In genomic region chrX:31127716-31128115, GRCh38 we compare ENCODE assay signal across 39 cellular contexts. TPM values are rescaled to one million over a fixed set of nuclear protein-coding genes. Genes with fewer than 3 reads are reported as not detected.
"Had no signal": no experiment of that assay in that cellular context is flagged by ENCODE, and none has a peak within 500 bp of the region (broad histone marks: within the 10 kb centered on the region; RNA-seq: fewer than 3 reads in every experiment).

No MANE protein-coding gene starts in this region.

- H3K9me3 ChIP-seq: ascending aorta, esophagus squamous epithelium, gastroesophageal sphincter, heart right ventricle had no signal

- DNase-seq: activated CD4-positive, alpha-beta memory T cell treated with anti-CD3 and anti-CD28 coated beads for 36 hours; activated CD4-positive, alpha-beta T cell treated with anti-CD3 and anti-CD28 coated beads for 36 hours; activated CD4-positive, alpha-beta T cell treated with anti-CD3 and anti-CD28 coated beads, Interleukin-2, amount 10 ng/mL, durations not matched to agents 24 days and 14 days; activated CD4-positive, CD25-positive, alpha-beta regulatory T cell; activated CD4-positive, CD25-positive, alpha-beta regulatory T cell treated with anti-CD3 and anti-CD28 coated beads, Interleukin-2, amount 50 U/mL, for 72 hours; activated CD8-positive, alpha-beta memory T cell treated with anti-CD3 and anti-CD28 coated beads, Interleukin-2, amount 10 ng/mL, durations not matched to agents 7 days and 5 days; activated CD8-positive, alpha-beta memory T cell treated with anti-CD3 and anti-CD28 coated beads, Interleukin-2, amount 50 U/mL, for 4 hours; activated CD8-positive, alpha-beta T cell treated with anti-CD3 and anti-CD28 coated beads, Interleukin-2, amount 10 ng/mL, durations not matched to agents 7 days and 5 days; activated effector memory CD4-positive, alpha-beta T cell treated with anti-CD3 and anti-CD28 coated beads, Interleukin-2, amount 50 U/mL, for 16 hours; activated naive CD4-positive, alpha-beta T cell treated with anti-CD3 and anti-CD28 coated beads for 36 hours; activated T-cell treated with anti-CD3 and anti-CD28 coated beads, Interleukin-2, amount 50 U/mL, for 1 hour; activated T-cell treated with anti-CD3 and anti-CD28 coated beads, Interleukin-2, amount 50 U/mL, for 48 hours; brain microvascular endothelial cell; effector CD8-positive, alpha-beta T cell; esophagus squamous epithelium; foreskin melanocyte; heart right ventricle; T-helper 2 cell had no signal

- H3K27me3 Mint-ChIP-seq: activated CD4-positive, alpha-beta memory T cell treated with anti-CD3 and anti-CD28 coated beads for 36 hours; activated CD4-positive, alpha-beta T cell treated with anti-CD3 and anti-CD28 coated beads, Interleukin-2, amount 10 ng/mL, durations not matched to agents 24 days and 14 days; activated CD8-positive, alpha-beta memory T cell treated with anti-CD3 and anti-CD28 coated beads, Interleukin-2, amount 10 ng/mL, durations not matched to agents 7 days and 5 days; activated naive CD8-positive, alpha-beta T cell; central memory CD8-positive, alpha-beta T cell had no signal

- H3K4me3 Mint-ChIP-seq: activated CD4-positive, alpha-beta memory T cell treated with anti-CD3 and anti-CD28 coated beads for 36 hours; activated CD4-positive, alpha-beta T cell treated with anti-CD3 and anti-CD28 coated beads for 36 hours; activated CD4-positive, alpha-beta T cell treated with anti-CD3 and anti-CD28 coated beads, Interleukin-2, amount 10 ng/mL, durations not matched to agents 24 days and 14 days; activated CD8-positive, alpha-beta memory T cell treated with anti-CD3 and anti-CD28 coated beads, Interleukin-2, amount 10 ng/mL, durations not matched to agents 7 days and 5 days; activated CD8-positive, alpha-beta T cell treated with anti-CD3 and anti-CD28 coated beads, Interleukin-2, amount 10 ng/mL, durations not matched to agents 7 days and 5 days; activated naive CD4-positive, alpha-beta T cell treated with anti-CD3 and anti-CD28 coated beads for 36 hours; activated naive CD8-positive, alpha-beta T cell; activated T-helper 1 cell treated with anti-CD3 and anti-CD28 coated beads, Interleukin-12 subunit alpha, Interleukin-12 subunit beta, Interleukin-2, Interleukin-4 antibody, amounts not matched to agents 30 ng/mL and 10 ng/mL and 1 ng/mL, durations not matched to agents 14 hours and 24 hours and 36 hours; central memory CD8-positive, alpha-beta T cell had no signal

- H3K4me1 ChIP-seq: ascending aorta, esophagus squamous epithelium, gastroesophageal sphincter had no signal

- FAIRE-seq: bronchial epithelial cell, colon, endometrium, endothelial cell of umbilical vein had no signal

- H3K27ac Mint-ChIP-seq: activated CD4-positive, alpha-beta memory T cell treated with anti-CD3 and anti-CD28 coated beads for 36 hours; activated CD4-positive, alpha-beta T cell treated with anti-CD3 and anti-CD28 coated beads for 36 hours; activated CD4-positive, alpha-beta T cell treated with anti-CD3 and anti-CD28 coated beads, Interleukin-2, amount 10 ng/mL, durations not matched to agents 24 days and 14 days; activated CD8-positive, alpha-beta memory T cell treated with anti-CD3 and anti-CD28 coated beads, Interleukin-2, amount 10 ng/mL, durations not matched to agents 7 days and 5 days; activated CD8-positive, alpha-beta T cell treated with anti-CD3 and anti-CD28 coated beads, Interleukin-2, amount 10 ng/mL, durations not matched to agents 7 days and 5 days; activated naive CD4-positive, alpha-beta T cell treated with anti-CD3 and anti-CD28 coated beads for 36 hours; activated naive CD8-positive, alpha-beta T cell; activated T-helper 1 cell treated with anti-CD3 and anti-CD28 coated beads, Interleukin-12 subunit alpha, Interleukin-12 subunit beta, Interleukin-2, Interleukin-4 antibody, amounts not matched to agents 30 ng/mL and 10 ng/mL and 1 ng/mL, durations not matched to agents 14 hours and 24 hours and 36 hours; activated T-helper 2 cell treated with anti-CD3 and anti-CD28 coated beads, Interferon-gamma antibody, Interleukin-2, Interleukin-4, amounts not matched to agents 10 μg/mL and 5 μg/mL and 100 μg/mL, durations not matched to agents 14 hours and 24 hours and 36 hours had no signal

- H3K27me3 ChIP-seq: ascending aorta, brain microvascular endothelial cell, esophagus squamous epithelium, gastroesophageal sphincter, heart right ventricle, hepatocyte had no signal

- H3K4me2 ChIP-seq: hepatocyte had no signal

- ATAC-seq: activated CD4-positive, alpha-beta T cell treated with anti-CD3 and anti-CD28 coated beads for 36 hours; activated CD8-positive, alpha-beta memory T cell treated with anti-CD3 and anti-CD28 coated beads, Interleukin-2, amount 10 ng/mL, durations not matched to agents 7 days and 5 days; activated CD8-positive, alpha-beta T cell treated with anti-CD3 and anti-CD28 coated beads, Interleukin-2, amount 10 ng/mL, durations not matched to agents 7 days and 5 days; gastroesophageal sphincter; heart right ventricle had no signal

- H2AFZ ChIP-seq: hepatocyte had no signal

- H3K4me1 Mint-ChIP-seq: activated CD8-positive, alpha-beta memory T cell treated with anti-CD3 and anti-CD28 coated beads, Interleukin-2, amount 10 ng/mL, durations not matched to agents 7 days and 5 days; central memory CD8-positive, alpha-beta T cell had no signal

- H3K79me2 ChIP-seq: hepatocyte had no signal

- H3K36me3 Mint-ChIP-seq: activated CD4-positive, alpha-beta memory T cell treated with anti-CD3 and anti-CD28 coated beads for 36 hours; activated CD8-positive, alpha-beta memory T cell treated with anti-CD3 and anti-CD28 coated beads, Interleukin-2, amount 10 ng/mL, durations not matched to agents 7 days and 5 days; activated naive CD8-positive, alpha-beta T cell had no signal

- H3K4me3 ChIP-seq: ascending aorta, esophagus squamous epithelium, gastroesophageal sphincter, heart right ventricle, hepatocyte had no signal

- H3K36me3 ChIP-seq: esophagus squamous epithelium had no signal

- H3K27ac ChIP-seq: ascending aorta, brain microvascular endothelial cell, epithelial cell of prostate, esophagus squamous epithelium, gastroesophageal sphincter, hepatocyte had no signal

- H3K9me3 Mint-ChIP-seq: activated CD4-positive, alpha-beta memory T cell treated with anti-CD3 and anti-CD28 coated beads for 36 hours; activated CD4-positive, alpha-beta T cell treated with anti-CD3 and anti-CD28 coated beads, Interleukin-2, amount 10 ng/mL, durations not matched to agents 24 days and 14 days; activated naive CD4-positive, alpha-beta T cell treated with anti-CD3 and anti-CD28 coated beads for 36 hours; activated T-helper 2 cell treated with anti-CD3 and anti-CD28 coated beads, Interferon-gamma antibody, Interleukin-2, Interleukin-4, amounts not matched to agents 10 μg/mL and 5 μg/mL and 100 μg/mL, durations not matched to agents 14 hours and 24 hours and 36 hours; central memory CD8-positive, alpha-beta T cell had no signal

RNA-seq across cellular contexts. Expression of gene FTHL17, which starts 55.9 kb away (rescaled TPM):
- total RNA-seq: activated CD4-positive, alpha-beta memory T cell treated with anti-CD3 and anti-CD28 coated beads for 36 hours; activated CD4-positive, alpha-beta T cell treated with anti-CD3 and anti-CD28 coated beads for 36 hours; activated CD4-positive, alpha-beta T cell treated with anti-CD3 and anti-CD28 coated beads, Interleukin-2, amount 10 ng/mL, durations not matched to agents 24 days and 14 days; activated CD8-positive, alpha-beta memory T cell treated with anti-CD3 and anti-CD28 coated beads for 36 hours; activated CD8-positive, alpha-beta memory T cell treated with anti-CD3 and anti-CD28 coated beads, Interleukin-2, amount 10 ng/mL, durations not matched to agents 7 days and 5 days; activated CD8-positive, alpha-beta T cell treated with anti-CD3 and anti-CD28 coated beads, Interleukin-2, amount 10 ng/mL, durations not matched to agents 7 days and 5 days; activated naive CD4-positive, alpha-beta T cell treated with anti-CD3 and anti-CD28 coated beads for 36 hours; activated T-helper 1 cell treated with anti-CD3 and anti-CD28 coated beads, Interleukin-12 subunit alpha, Interleukin-12 subunit beta, Interleukin-2, Interleukin-4 antibody, amounts not matched to agents 30 ng/mL and 10 ng/mL and 1 ng/mL, durations not matched to agents 14 hours and 24 hours and 36 hours; activated T-helper 2 cell treated with anti-CD3 and anti-CD28 coated beads, Interferon-gamma antibody, Interleukin-2, Interleukin-4, amounts not matched to agents 10 μg/mL and 5 μg/mL and 100 μg/mL, durations not matched to agents 14 hours and 24 hours and 36 hours; ascending aorta; bronchial epithelial cell; cardiac septum; cerebellum; dermis microvascular lymphatic vessel endothelial cell; endothelial cell of umbilical vein; esophagus squamous epithelium; fibroblast of lung; fibroblast of villous mesenchyme; gastroesophageal sphincter; glomerular endothelial cell; heart right ventricle; hepatocyte; T-helper 1 cell treated with Interleukin-12 subunit alpha and Interleukin-12 subunit beta and Interleukin-4 antibody, amounts not matched to agents 30 ng/mL and 1 ng/mL, for 36 hours had no signal
- polyA plus RNA-seq: endothelial cell of umbilical vein, esophagus, fibroblast of lung, heart right ventricle, hepatocyte had no signal
